Comparison of ENCODE assay signal across 8 cellular contexts in genomic region chr7:2477447-2478386, GRCh38.
DNase-seq lines count a peak whose midpoint lies in the region; ATAC-seq and TF ChIP-seq lines count a peak whose summit lies in the region.

No MANE protein-coding gene starts in this region.

- intact Hi-C loops in dendritic cell treated with granulocyte-macrophage colony-stimulating factor and Interleukin-4, amounts not matched to agents 40 ng/mL and 50 ng/mL, for 4 days (cut with micrococcal nuclease), result loop anchor here (5.0 kb wide), 2 partner anchors 40 to 80 kb away; partner anchors contain the start of genes BRAT1, IQCE and LFNG

- H3K4me3 Mint-ChIP-seq in dendritic cell treated with granulocyte-macrophage colony-stimulating factor and Interleukin-4, amounts not matched to agents 40 ng/mL and 50 ng/mL, for 4 days, result no peak overlapping the region

- H3K9me3 Mint-ChIP-seq in dendritic cell treated with granulocyte-macrophage colony-stimulating factor and Interleukin-4, amounts not matched to agents 40 ng/mL and 50 ng/mL, for 4 days, result peaks cover 3% of the 10 kb centered on the region

- H3K27ac Mint-ChIP-seq in dendritic cell treated with granulocyte-macrophage colony-stimulating factor and Interleukin-4, amounts not matched to agents 40 ng/mL and 50 ng/mL, for 4 days, result peak overlapping the region; percentile 45

- peaks cover 19% of the 10 kb centered on the region for H3K4me1 Mint-ChIP-seq in dendritic cell treated with granulocyte-macrophage colony-stimulating factor and Interleukin-4, amounts not matched to agents 40 ng/mL and 50 ng/mL, for 4 days (ENCODE audit: low read depth)

- peaks cover 52% of the 10 kb centered on the region for H3K27me3 Mint-ChIP-seq in dendritic cell treated with granulocyte-macrophage colony-stimulating factor and Interleukin-4, amounts not matched to agents 40 ng/mL and 50 ng/mL, for 4 days

- no peaks in the 10 kb centered on the region for H3K36me3 Mint-ChIP-seq in dendritic cell treated with granulocyte-macrophage colony-stimulating factor and Interleukin-4, amounts not matched to agents 40 ng/mL and 50 ng/mL, for 4 days (ENCODE audit: low read depth)

- TF ChIP-seq CTCF in AG09319 (IDR thresholded peaks at IDR 0.05; ENCODE audit: low read depth, low read length), result peak; percentile 86

- DNase-seq in AG09319 (ENCODE audit: extremely low read depth, low read depth) (no peak), GM19238 (ENCODE audit: insufficient read length, low spot score) (peak; percentile 71), NCI-H2029 (lab: John Stamatoyannopoulos, UW) (peak; percentile 13), medulla oblongata (ENCODE audit: extremely low spot score) (peak; percentile 69)
- DNase-seq in activated CD4-positive, alpha-beta T cell treated with anti-CD3 and anti-CD28 coated beads, Interleukin-2, amount 50 U/mL, for 24 hours (ENCODE audit: low read depth in 1 of 2, low spot score in 1 of 2), result peak; percentile 8 to 18
- DNase-seq in stimulated activated CD8-positive, alpha-beta memory T cell treated with anti-CD3 and anti-CD28 coated beads, Interleukin-4, amount 100 ng/mL, for 1 hour (ENCODE audit: low read depth in 2 of 2, low spot score in 1 of 2), result peak; percentile 24 to 31

- no peak for ATAC-seq in GM18868 (IDR thresholded peaks at IDR 0.05; ENCODE audit: unreplicated experiment)
